ENCODE assay signal across 10 cellular contexts in the genomic region with DNA sequence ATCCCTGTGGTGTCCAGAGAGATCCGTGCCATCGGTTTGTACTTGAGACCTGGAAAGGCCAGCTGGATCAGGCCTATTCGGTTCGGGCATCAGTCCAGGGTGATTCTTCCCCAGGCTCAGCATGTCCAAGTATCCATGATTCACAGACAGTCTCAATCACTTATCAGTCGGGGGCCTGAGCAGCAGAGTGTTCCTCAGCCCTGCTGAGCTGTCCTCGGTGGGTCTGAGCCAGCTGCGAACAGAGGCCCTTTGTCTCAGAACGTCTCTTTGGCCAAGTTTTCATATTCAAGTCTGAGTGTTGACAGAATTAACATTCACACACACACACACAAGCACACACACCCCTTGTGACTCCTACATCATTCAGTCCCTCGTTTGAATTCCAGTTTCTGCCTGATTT. TPM values are rescaled to one million over a fixed set of nuclear protein-coding genes. Genes with fewer than 3 reads are reported as not detected.
DNase-seq lines count a peak whose midpoint lies in the region; ATAC-seq and TF ChIP-seq lines count a peak whose summit lies in the region.
"Had no signal": no experiment of that assay in that cellular context is flagged by ENCODE, and none has a peak within 500 bp of the region (broad histone marks: within the 10 kb centered on the region; RNA-seq: fewer than 3 reads in every experiment).

No MANE protein-coding gene starts in this region.

- peak overlapping the region; percentile 65 for H3K27ac Mint-ChIP-seq in chondrocyte (ENCODE audit: unreplicated experiment)

- H3K36me3 Mint-ChIP-seq in chondrocyte (ENCODE audit: low read depth), result no peaks in the 10 kb centered on the region

- intact Hi-C loops in left lung (cut with DNase I) (no loop called here), left colon (cut with DNase I, micrococcal nuclease) (no loop called here)

- CTCF ChIA-PET in HEK293 (lab: Yijun Ruan, JAX), result no interaction called here

- no peak overlapping the region for H3K4me3 Mint-ChIP-seq in chondrocyte (ENCODE audit: unreplicated experiment)

- POLR2A ChIA-PET in HEK293 (lab: Yijun Ruan, JAX), result no interaction called here

- H3K9me3 Mint-ChIP-seq in chondrocyte (ENCODE audit: low read depth), result no peaks in the 10 kb centered on the region

- H3K9me3 ChIP-seq in HEK293 (ENCODE audit: control insufficient read depth, insufficient read depth, low read depth, low read length) (no peaks in the 10 kb centered on the region), left lung (no peaks in the 10 kb centered on the region)

- no peak overlapping the region for H3K4me3 ChIP-seq in HEK293 (ENCODE audit: low read depth, low read length)
- H3K4me3 ChIP-seq in left lung, result no peak overlapping the region

- no peak for DNase-seq in chondrocyte (ENCODE audit: low spot score)
- peak in 1 of 2 donors; percentile 46 for DNase-seq in left lung
- peak; percentile 67 for DNase-seq in stromal cell of bone marrow (ENCODE audit: low read depth)
- no peak for DNase-seq in left colon
- no peak for DNase-seq in stimulated activated CD4-positive, alpha-beta T cell treated with anti-CD3 and anti-CD28 coated beads, Interleukin-2, amount 100 ng/mL, for 48 hours
- DNase-seq: activated effector memory CD4-positive, alpha-beta T cell treated with Interleukin-2 at 50 U/mL for 16 hours; foreskin keratinocyte had no signal

- ATAC-seq in left lung, result peak; percentile 84
- no peak for ATAC-seq in GM21528 (IDR thresholded peaks at IDR 0.05; ENCODE audit: low FRiP score, unreplicated experiment)
- no peak for ATAC-seq in GM18868 (IDR thresholded peaks at IDR 0.05; ENCODE audit: unreplicated experiment)
- ATAC-seq in left colon, result no peak
- ATAC-seq: foreskin keratinocyte had no signal

- H3K4me1 Mint-ChIP-seq in chondrocyte (ENCODE audit: low read depth), result peaks cover 9% of the 10 kb centered on the region

- no peaks in the 10 kb centered on the region for H3K27me3 Mint-ChIP-seq in chondrocyte (ENCODE audit: low read depth)

- H3K4me1 ChIP-seq in HEK293 (ENCODE audit: control insufficient read depth, insufficient read depth, low read length) (no peaks in the 10 kb centered on the region), left lung (peaks cover 0 to 3% of the 10 kb centered on the region in 2 donors)
- H3K4me1 ChIP-seq: foreskin keratinocyte had no signal

- no peak for TF ChIP-seq CTCF in HEK293 (tag by site-specific recombination; IDR thresholded peaks at IDR 0.05)
- no peak for TF ChIP-seq CTCF in chondrocyte (IDR thresholded peaks at IDR 0.05)
- TF ChIP-seq CTCF in left lung (IDR thresholded peaks at IDR 0.05), result no peak

- H3K36me3 ChIP-seq in HEK293 (ENCODE audit: control insufficient read depth in 2 of 2, insufficient read depth in 1 of 2, low read length in 2 of 2) (no peaks in the 10 kb centered on the region), left lung (no peaks in the 10 kb centered on the region)

- no peaks in the 10 kb centered on the region for H3K27me3 ChIP-seq in left lung
- H3K27me3 ChIP-seq: foreskin keratinocyte had no signal

- H3K27ac ChIP-seq in HEK293 (ENCODE audit: extremely low read depth, low read depth, low read length) (no peak overlapping the region), left lung (no peak overlapping the region)
- H3K27ac ChIP-seq: foreskin keratinocyte had no signal

TF ChIP-seq in HEK293, 187 proteins besides CTCF, POLR2A, EP300 and RAD21:
- TF ChIP-seq ZBTB17 (tag by site-specific recombination; IDR thresholded peaks at IDR 0.05) (peak; percentile 43; the same call in 1 of the 2 replicates), PATZ1 (tag by site-specific recombination; IDR thresholded peaks at IDR 0.05) (no peak)

RNA-seq across cellular contexts. Expression of gene OSBPL9, which starts 33.4 kb away (rescaled TPM):
- total RNA-seq in chondrocyte (178 to 258 TPM (median 186 TPM) in 3 replicates), left lung (10 to 100 TPM; 63.1 to 73.3 TPM), left colon (10 to 100 TPM; 51.2 to 52.2 TPM)
